Comparison of ENCODE assay signal across 11 cellular contexts in genomic region chr12:93894391-93895095, GRCh38.
A peak's percentile ranks its signal among the peaks of the same experiment; 100 is the strongest.
DNase-seq lines count a peak whose midpoint lies in the region; ATAC-seq and TF ChIP-seq lines count a peak whose summit lies in the region.
"Had no signal": no experiment of that assay in that cellular context is flagged by ENCODE, and none has a peak within 500 bp of the region (broad histone marks: within the 10 kb centered on the region; RNA-seq: fewer than 3 reads in every experiment).

No MANE protein-coding gene starts in this region.

- no peaks in the 10 kb centered on the region for H3K27me3 ChIP-seq in BE2C
- no peaks in the 10 kb centered on the region for H3K27me3 ChIP-seq in ascending aorta
- no peaks in the 10 kb centered on the region for H3K27me3 ChIP-seq in left ventricle myocardium inferior (ENCODE audit: low read depth)

- no peaks in the 10 kb centered on the region for H3K36me3 Mint-ChIP-seq in progenitor cell of endocrine pancreas (ENCODE audit: insufficient read depth)

- DNase-seq in BE2C: peak; percentile 23
- peak; percentile 57 to 94 for DNase-seq in ascending aorta (ENCODE audit: low spot score in 2 of 2)
- DNase-seq in left ventricle myocardium inferior: peak; percentile 88
- no peak for DNase-seq in progenitor cell of endocrine pancreas (ENCODE audit: low spot score, unreplicated experiment)
- no peak for DNase-seq in glomerular visceral epithelial cell (ENCODE audit: extremely low spot score)
- no peak for DNase-seq in activated gamma-delta T cell treated with Interleukin-2 at 50 U/mL for 16 hours
- DNase-seq: COR-L47; stimulated activated naive CD4-positive, alpha-beta T cell had no signal

- TF ChIP-seq CTCF in BE2C (IDR thresholded peaks at IDR 0.05; ENCODE audit: low read depth, low read length) (no peak), ascending aorta (IDR thresholded peaks at IDR 0.05) (no peak), left ventricle myocardium inferior (IDR thresholded peaks at IDR 0.05; ENCODE audit: borderline replicate concordance) (peak; percentile 5), progenitor cell of endocrine pancreas (IDR thresholded peaks at IDR 0.05; ENCODE audit: unreplicated experiment) (no peak)

- ATAC-seq in GM18870 (IDR thresholded peaks at IDR 0.05; ENCODE audit: unreplicated experiment): no peak
- no peak for ATAC-seq in GM21447 (IDR thresholded peaks at IDR 0.05; ENCODE audit: unreplicated experiment)
- ATAC-seq: activated T-helper 17 cell treated with anti-CD3 and anti-CD28 coated beads, Interleukin-2, amount 50 U/mL, for 72 hours had no signal

- H3K4me3 ChIP-seq in BE2C (ENCODE audit: low read depth, low read length): no peak overlapping the region
- peak overlapping the region in 1 of 2 donors; percentile 2 for H3K4me3 ChIP-seq in ascending aorta
- H3K4me3 ChIP-seq in left ventricle myocardium inferior: peak overlapping the region; percentile 46

- H3K9me3 Mint-ChIP-seq in progenitor cell of endocrine pancreas (ENCODE audit: low read depth): no peaks in the 10 kb centered on the region
- H3K9me3 Mint-ChIP-seq: activated T-helper 17 cell treated with anti-CD3 and anti-CD28 coated beads, Interleukin-2, amount 50 U/mL, for 72 hours had no signal

- H3K4me1 ChIP-seq in BE2C (no peaks in the 10 kb centered on the region), ascending aorta (peaks cover 4 to 17% of the 10 kb centered on the region in 2 donors), left ventricle myocardium inferior (peaks cover 46% of the 10 kb centered on the region)

- peaks cover 19% of the 10 kb centered on the region for H3K4me1 Mint-ChIP-seq in progenitor cell of endocrine pancreas (ENCODE audit: low read depth)

- intact Hi-C loops in ascending aorta (cut with DNase I) (loop anchor here (1.0 to 5.0 kb wide), 6 partner anchors 24 to 324 kb away; no protein-coding TSS in a partner anchor), left ventricle myocardium inferior (cut with micrococcal nuclease) (no loop called here)

- H3K36me3 ChIP-seq in BE2C: no peaks in the 10 kb centered on the region
- H3K36me3 ChIP-seq in ascending aorta: no peaks in the 10 kb centered on the region
- no peaks in the 10 kb centered on the region for H3K36me3 ChIP-seq in left ventricle myocardium inferior

- H3K9me3 ChIP-seq in BE2C (no peaks in the 10 kb centered on the region), ascending aorta (no peaks in the 10 kb centered on the region), left ventricle myocardium inferior (replicated peaks) (no peaks in the 10 kb centered on the region)

- peak overlapping the region; percentile 65 for H3K27ac Mint-ChIP-seq in progenitor cell of endocrine pancreas
- H3K27ac Mint-ChIP-seq: activated T-helper 17 cell treated with anti-CD3 and anti-CD28 coated beads, Interleukin-2, amount 50 U/mL, for 72 hours had no signal

- H3K27ac ChIP-seq in ascending aorta (peak overlapping the region; percentile 73 to 75), left ventricle myocardium inferior (replicated peaks) (peak overlapping the region; percentile 90)

- H3K27me3 Mint-ChIP-seq in progenitor cell of endocrine pancreas: no peaks in the 10 kb centered on the region
- H3K27me3 Mint-ChIP-seq: activated T-helper 17 cell treated with anti-CD3 and anti-CD28 coated beads, Interleukin-2, amount 50 U/mL, for 72 hours had no signal

- H3K4me3 Mint-ChIP-seq in progenitor cell of endocrine pancreas (ENCODE audit: low read depth): no peak overlapping the region
- H3K4me3 Mint-ChIP-seq: activated T-helper 17 cell treated with anti-CD3 and anti-CD28 coated beads, Interleukin-2, amount 50 U/mL, for 72 hours had no signal

Comparison
In these comparisons a context has a peak if more than half of its experiments do, and no peak if none do; other contexts are left out.
1. DNase-seq: peak in BE2C (single experiment), ascending aorta (2 of 2) and left ventricle myocardium inferior (single experiment); none in progenitor cell of endocrine pancreas (single experiment), glomerular visceral epithelial cell (single experiment) and activated gamma-delta T cell treated with Interleukin-2 at 50 U/mL for 16 hours (single experiment).